1 cellular context compared by ENCODE assay signal in genomic region chr17:82645516-82645915, GRCh38.
TF ChIP-seq lines count a peak whose summit lies in the region.

No MANE protein-coding gene starts in this region.

TF ChIP-seq in GM23338, 12 proteins besides CTCF, POLR2A, EP300 and RAD21:
- TF ChIP-seq ZNF462 (CRISPR knock-in tag; IDR thresholded peaks at IDR 0.05): no peak
- no peak for TF ChIP-seq EZH2 (IDR thresholded peaks at IDR 0.05; ENCODE audit: low read depth, unreplicated experiment)
- no peak for TF ChIP-seq JUNB (IDR thresholded peaks at IDR 0.05; ENCODE audit: unreplicated experiment)
